8 cellular contexts compared by ENCODE assay signal in genomic region chr5:157172408-157172807, GRCh38. TPM values are rescaled to one million over a fixed set of nuclear protein-coding genes. Genes with fewer than 3 reads are reported as not detected.
DNase-seq lines count a peak whose midpoint lies in the region; ATAC-seq and TF ChIP-seq lines count a peak whose summit lies in the region.

No MANE protein-coding gene starts in this region.

- intact Hi-C loops in activated CD8-positive, alpha-beta T cell treated with anti-CD3 and anti-CD28 coated beads for 36 hours (cut with micrococcal nuclease): loop anchor here (5.0 kb wide), 1 partner anchor 100 kb away; no protein-coding TSS in a partner anchor
- intact Hi-C loops in spleen (cut with DNase I; ENCODE audit: low total_unique reads): no loop called here

- no peak for TF ChIP-seq CTCF in activated CD8-positive, alpha-beta T cell treated with anti-CD3 and anti-CD28 coated beads for 36 hours (IDR thresholded peaks at IDR 0.05)
- no peak for TF ChIP-seq CTCF in spleen (IDR thresholded peaks at IDR 0.05 in 8 of 11, conservative IDR thresholded peaks at IDR 0.05 in 3 of 11)
- TF ChIP-seq CTCF in endothelial cell (IDR thresholded peaks at IDR 0.05; ENCODE audit: unreplicated experiment): no peak

- peaks cover 0 to 20% (median 12%) of the 10 kb centered on the region in 6 donors for H3K4me1 ChIP-seq in spleen

- peaks cover 25% of the 10 kb centered on the region for H3K36me3 Mint-ChIP-seq in activated CD8-positive, alpha-beta T cell treated with anti-CD3 and anti-CD28 coated beads for 36 hours (ENCODE audit: low read depth)
- H3K36me3 Mint-ChIP-seq in endothelial cell (ENCODE audit: low read depth, unreplicated experiment): no peaks in the 10 kb centered on the region

- no peaks in the 10 kb centered on the region for H3K27me3 Mint-ChIP-seq in activated CD8-positive, alpha-beta T cell treated with anti-CD3 and anti-CD28 coated beads for 36 hours
- H3K27me3 Mint-ChIP-seq in endothelial cell (ENCODE audit: unreplicated experiment): peaks cover 2% of the 10 kb centered on the region

- CTCF ChIA-PET in activated CD8-positive, alpha-beta T cell treated with anti-CD3 and anti-CD28 coated beads for 36 hours (lab: Charles Lee): interaction anchor here (0.8 to 6.2 kb wide), 9 partner anchors 10 to 140 kb away, joined by 3 to 39 read pairs (median 4); no protein-coding TSS in a partner anchor

- H3K27ac Mint-ChIP-seq in activated CD8-positive, alpha-beta T cell treated with anti-CD3 and anti-CD28 coated beads for 36 hours: peak overlapping the region; percentile 93
- H3K27ac Mint-ChIP-seq in endothelial cell (ENCODE audit: unreplicated experiment): no peak overlapping the region

- no peaks in the 10 kb centered on the region for H3K36me3 ChIP-seq in spleen

- peak overlapping the region; percentile 62 for H3K4me3 Mint-ChIP-seq in activated CD8-positive, alpha-beta T cell treated with anti-CD3 and anti-CD28 coated beads for 36 hours
- H3K4me3 Mint-ChIP-seq in endothelial cell (ENCODE audit: unreplicated experiment): no peak overlapping the region

- H3K9me3 Mint-ChIP-seq in activated CD8-positive, alpha-beta T cell treated with anti-CD3 and anti-CD28 coated beads for 36 hours: peaks cover 15% of the 10 kb centered on the region
- H3K9me3 Mint-ChIP-seq in endothelial cell (ENCODE audit: unreplicated experiment): no peaks in the 10 kb centered on the region

- peak overlapping the region in 7 of 8 donors; percentile 13 to 69 (median 49) for H3K27ac ChIP-seq in spleen

- POLR2A ChIA-PET in activated CD8-positive, alpha-beta T cell treated with anti-CD3 and anti-CD28 coated beads for 36 hours (lab: Charles Lee): interaction anchor here (0.6 to 50.1 kb wide), 5 partner anchors 20 to 559 kb away, joined by 3 to 1980 read pairs (median 6); partner anchors contain the start of genes ITK and MED7

- H3K27me3 ChIP-seq in spleen (replicated peaks in 1 of 7): no peaks in the 10 kb centered on the region

- peak; percentile 99 for ATAC-seq in GM19023 (IDR thresholded peaks at IDR 0.05; ENCODE audit: unreplicated experiment)
- ATAC-seq in HG03135 (IDR thresholded peaks at IDR 0.05; ENCODE audit: unreplicated experiment): peak; percentile 99
- ATAC-seq in activated CD8-positive, alpha-beta T cell treated with anti-CD3 and anti-CD28 coated beads for 36 hours: peak; percentile 92

- WGBS in spleen, 5 donors: 23 to 47% (median 31%) methylated on average over 2 of the region's 2 CpGs

- peaks cover 0 to 13% (median 0%) of the 10 kb centered on the region in 8 donors for H3K9me3 ChIP-seq in spleen

- peak; percentile 98 for DNase-seq in activated CD8-positive, alpha-beta T cell treated with anti-CD3 and anti-CD28 coated beads for 36 hours
- DNase-seq in spleen: peak; percentile 77
- no peak for DNase-seq in endothelial cell (ENCODE audit: low spot score)
- DNase-seq in 8988T: no peak
- DNase-seq in kidney tubule cell (ENCODE audit: low spot score): no peak
- DNase-seq in mesenteric fat pad (ENCODE audit: low spot score): no peak

- peaks cover 82% of the 10 kb centered on the region for H3K4me1 Mint-ChIP-seq in activated CD8-positive, alpha-beta T cell treated with anti-CD3 and anti-CD28 coated beads for 36 hours (ENCODE audit: low read depth)
- peaks cover 5% of the 10 kb centered on the region for H3K4me1 Mint-ChIP-seq in endothelial cell (ENCODE audit: unreplicated experiment)

- TF ChIP-seq POLR2A in spleen (IDR thresholded peaks at IDR 0.05): no peak

- H3K4me3 ChIP-seq in spleen: no peak overlapping the region

RNA-seq across cellular contexts. Expression of gene GARIN3, which starts 6.3 kb away (rescaled TPM):
- 1 to 10 TPM in 1 of 2 experiments, under 1 TPM in 1; 0.77 to 1.1 TPM for total RNA-seq in activated CD8-positive, alpha-beta T cell treated with anti-CD3 and anti-CD28 coated beads for 36 hours
- not detected for total RNA-seq in spleen
- polyA plus RNA-seq in spleen: not detected
- not detected for total RNA-seq in endothelial cell (ENCODE audit: unreplicated experiment)
- not detected for total RNA-seq in mesenteric fat pad

RNA-seq across cellular contexts. Expression of gene ITK, which starts 8.2 kb away (rescaled TPM):
- total RNA-seq in activated CD8-positive, alpha-beta T cell treated with anti-CD3 and anti-CD28 coated beads for 36 hours: 100 to 1,000 TPM; 229 to 236 TPM
- total RNA-seq in spleen (10 to 100 TPM; 34.1 to 81.1 (median 45.6) TPM), endothelial cell (ENCODE audit: unreplicated experiment) (not detected), mesenteric fat pad (4.5 TPM)
- polyA plus RNA-seq in spleen: 10 to 100 TPM in 1 of 3 donors, 1 to 10 TPM in 2; 5.6 to 12.1 (median 8.0) TPM

RNA-seq across cellular contexts. Expression of gene MED7, which starts 29.7 kb away (rescaled TPM):
- 10 to 100 TPM; 13.6 to 13.7 TPM for total RNA-seq in activated CD8-positive, alpha-beta T cell treated with anti-CD3 and anti-CD28 coated beads for 36 hours
- total RNA-seq in spleen (10 to 100 TPM in 6 of 7 donors, 1 to 10 TPM in 1; 9.5 to 15.9 (median 14.6) TPM), endothelial cell (ENCODE audit: unreplicated experiment) (9.5 TPM), mesenteric fat pad (10.7 TPM)
- polyA plus RNA-seq in spleen: 10 to 100 TPM; 22.8 to 27.0 (median 23.5) TPM

Comparison
In these comparisons a context has a peak if more than half of its experiments do, and no peak if none do; other contexts are left out.
1. DNase-seq: peak in activated CD8-positive, alpha-beta T cell treated with anti-CD3 and anti-CD28 coated beads for 36 hours (single experiment) and spleen (single experiment); none in endothelial cell (single experiment), 8988T (single experiment), kidney tubule cell (single experiment) and mesenteric fat pad (single experiment).
2. Peak in every context shown above with its lines, with median percentiles within 50 percentile points of each other: ATAC-seq.